15 cellular contexts compared by ENCODE assay signal in genomic region chr2:191031256-191031655, GRCh38. TPM values are rescaled to one million over a fixed set of nuclear protein-coding genes. Genes with fewer than 3 reads are reported as not detected.
DNase-seq lines count a peak whose midpoint lies in the region; ATAC-seq and TF ChIP-seq lines count a peak whose summit lies in the region.
"Had no signal": no experiment of that assay in that cellular context is flagged by ENCODE, and none has a peak within 500 bp of the region (broad histone marks: within the 10 kb centered on the region; RNA-seq: fewer than 3 reads in every experiment).

No MANE protein-coding gene starts in this region.

- POLR2A ChIA-PET in activated CD4-positive, alpha-beta memory T cell treated with anti-CD3 and anti-CD28 coated beads for 36 hours (lab: Charles Lee), result no interaction called here
- POLR2A ChIA-PET in activated CD4-positive, alpha-beta memory T cell treated with anti-CD3 and anti-CD28 coated beads, Interleukin-2, amount 10 ng/mL, durations not matched to agents 7 days and 5 days (lab: Charles Lee), result interaction anchor here (9.5 kb wide), 1 partner anchor 18 kb away, joined by 167 read pairs; the partner anchor contains the start of gene STAT1
- POLR2A ChIA-PET in CD8-positive, alpha-beta memory T cell (lab: Charles Lee), result no interaction called here
- POLR2A ChIA-PET in RWPE1 (lab: Yijun Ruan, JAX; ENCODE audit: low non-redundant PET), result no interaction called here

- H3K4me3 Mint-ChIP-seq in activated CD4-positive, alpha-beta memory T cell treated with anti-CD3 and anti-CD28 coated beads for 36 hours, result no peak overlapping the region
- H3K4me3 Mint-ChIP-seq in activated CD4-positive, alpha-beta memory T cell treated with anti-CD3 and anti-CD28 coated beads, Interleukin-2, amount 10 ng/mL, durations not matched to agents 7 days and 5 days, result no peak overlapping the region
- H3K4me3 Mint-ChIP-seq in CD8-positive, alpha-beta memory T cell, result no peak overlapping the region
- H3K4me3 Mint-ChIP-seq in natural killer cell, result no peak overlapping the region
- H3K4me3 Mint-ChIP-seq: activated CD8-positive, alpha-beta memory T cell treated with anti-CD3 and anti-CD28 coated beads, Interleukin-2, amount 10 ng/mL, durations not matched to agents 7 days and 5 days had no signal

- H3K27ac Mint-ChIP-seq in activated CD4-positive, alpha-beta memory T cell treated with anti-CD3 and anti-CD28 coated beads for 36 hours, result peak overlapping the region; percentile 48
- no peak overlapping the region for H3K27ac Mint-ChIP-seq in activated CD4-positive, alpha-beta memory T cell treated with anti-CD3 and anti-CD28 coated beads, Interleukin-2, amount 10 ng/mL, durations not matched to agents 7 days and 5 days
- H3K27ac Mint-ChIP-seq in CD8-positive, alpha-beta memory T cell, result peak overlapping the region in 7 of 8 donors; percentile 43 to 87 (median 79)
- peak overlapping the region; percentile 87 to 90 for H3K27ac Mint-ChIP-seq in natural killer cell

- no peak overlapping the region for H3K4me3 ChIP-seq in CD8-positive, alpha-beta memory T cell (ENCODE audit: low read length)
- H3K4me3 ChIP-seq in adipocyte (ENCODE audit: low read length), result no peak overlapping the region
- H3K4me3 ChIP-seq: HAP-1, lung had no signal

- H3K36me3 Mint-ChIP-seq in activated CD4-positive, alpha-beta memory T cell treated with anti-CD3 and anti-CD28 coated beads for 36 hours, result peaks cover 26% of the 10 kb centered on the region
- H3K36me3 Mint-ChIP-seq in activated CD4-positive, alpha-beta memory T cell treated with anti-CD3 and anti-CD28 coated beads, Interleukin-2, amount 10 ng/mL, durations not matched to agents 7 days and 5 days (ENCODE audit: low read depth), result peaks cover 85% of the 10 kb centered on the region
- peaks cover 0 to 80% (median 9%) of the 10 kb centered on the region in 3 donors for H3K36me3 Mint-ChIP-seq in CD8-positive, alpha-beta memory T cell
- H3K36me3 Mint-ChIP-seq in natural killer cell, result peaks cover 22% of the 10 kb centered on the region

- peaks cover 32% of the 10 kb centered on the region for H3K36me3 ChIP-seq in CD8-positive, alpha-beta memory T cell (ENCODE audit: insufficient read depth, low read length)
- H3K36me3 ChIP-seq in adipocyte (ENCODE audit: control insufficient read depth, insufficient read depth, low read length, severe bottlenecking), result no peaks in the 10 kb centered on the region
- H3K36me3 ChIP-seq: BE2C, HAP-1 had no signal

- no peak overlapping the region for H3K27ac ChIP-seq in CD8-positive, alpha-beta memory T cell (ENCODE audit: low read depth, low read length)
- H3K27ac ChIP-seq in RWPE1, result no peak overlapping the region

- peaks cover 44% of the 10 kb centered on the region for H3K4me1 Mint-ChIP-seq in activated CD4-positive, alpha-beta memory T cell treated with anti-CD3 and anti-CD28 coated beads for 36 hours (ENCODE audit: low read depth)
- H3K4me1 Mint-ChIP-seq in activated CD4-positive, alpha-beta memory T cell treated with anti-CD3 and anti-CD28 coated beads, Interleukin-2, amount 10 ng/mL, durations not matched to agents 7 days and 5 days, result peaks cover 55% of the 10 kb centered on the region
- H3K4me1 Mint-ChIP-seq in CD8-positive, alpha-beta memory T cell, result peaks cover 30 to 42% (median 35%) of the 10 kb centered on the region in 3 donors
- H3K4me1 Mint-ChIP-seq in natural killer cell, result peaks cover 42 to 46% of the 10 kb centered on the region in 2 donors

- CTCF ChIA-PET in activated CD4-positive, alpha-beta memory T cell treated with anti-CD3 and anti-CD28 coated beads for 36 hours (lab: Charles Lee), result interaction anchor here (1.0 kb wide), 1 partner anchor 19 kb away, joined by 4 read pairs; no protein-coding TSS in a partner anchor
- CTCF ChIA-PET in activated CD4-positive, alpha-beta memory T cell treated with anti-CD3 and anti-CD28 coated beads, Interleukin-2, amount 10 ng/mL, durations not matched to agents 7 days and 5 days (lab: Charles Lee), result interaction anchor here (1.0 kb wide), 1 partner anchor 8 kb away, joined by 5 read pairs; no protein-coding TSS in a partner anchor
- CTCF ChIA-PET in CD8-positive, alpha-beta memory T cell (lab: Charles Lee), result no interaction called here
- CTCF ChIA-PET in RWPE1 (lab: Yijun Ruan, JAX), result no interaction called here

- H3K9me3 ChIP-seq in CD8-positive, alpha-beta memory T cell (ENCODE audit: low read length), result no peaks in the 10 kb centered on the region
- H3K9me3 ChIP-seq in adipocyte (ENCODE audit: control insufficient read depth, low read length), result no peaks in the 10 kb centered on the region
- H3K9me3 ChIP-seq: BE2C, HAP-1 had no signal

- no peaks in the 10 kb centered on the region for H3K27me3 Mint-ChIP-seq in activated CD4-positive, alpha-beta memory T cell treated with anti-CD3 and anti-CD28 coated beads for 36 hours
- no peaks in the 10 kb centered on the region for H3K27me3 Mint-ChIP-seq in activated CD4-positive, alpha-beta memory T cell treated with anti-CD3 and anti-CD28 coated beads, Interleukin-2, amount 10 ng/mL, durations not matched to agents 7 days and 5 days
- no peaks in the 10 kb centered on the region for H3K27me3 Mint-ChIP-seq in CD8-positive, alpha-beta memory T cell
- H3K27me3 Mint-ChIP-seq in natural killer cell (ENCODE audit: low read depth in 2 of 2), result no peaks in the 10 kb centered on the region
- H3K27me3 Mint-ChIP-seq: activated CD8-positive, alpha-beta memory T cell treated with anti-CD3 and anti-CD28 coated beads, Interleukin-2, amount 10 ng/mL, durations not matched to agents 7 days and 5 days had no signal

- intact Hi-C loops in activated CD4-positive, alpha-beta memory T cell treated with anti-CD3 and anti-CD28 coated beads for 36 hours (cut with micrococcal nuclease), result loop anchor here (5.0 kb wide), 1 partner anchor 34 kb away; no protein-coding TSS in a partner anchor
- intact Hi-C loops in natural killer cell (cut with micrococcal nuclease) (loop anchor here (2.0 kb wide), 1 partner anchor 16 kb away; the partner anchor contains the start of gene STAT1), left ventricle myocardium superior (cut with micrococcal nuclease) (no loop called here)

- H3K9me3 Mint-ChIP-seq in activated CD4-positive, alpha-beta memory T cell treated with anti-CD3 and anti-CD28 coated beads for 36 hours, result no peaks in the 10 kb centered on the region
- H3K9me3 Mint-ChIP-seq in activated CD4-positive, alpha-beta memory T cell treated with anti-CD3 and anti-CD28 coated beads, Interleukin-2, amount 10 ng/mL, durations not matched to agents 7 days and 5 days, result no peaks in the 10 kb centered on the region
- H3K9me3 Mint-ChIP-seq in CD8-positive, alpha-beta memory T cell, result no peaks in the 10 kb centered on the region
- H3K9me3 Mint-ChIP-seq in natural killer cell, result no peaks in the 10 kb centered on the region
- H3K9me3 Mint-ChIP-seq: activated T-helper 2 cell treated with anti-CD3 and anti-CD28 coated beads, Interferon-gamma antibody, Interleukin-2, Interleukin-4, amounts not matched to agents 10 μg/mL and 5 μg/mL and 100 μg/mL, durations not matched to agents 14 hours and 24 hours and 36 hours had no signal

- ATAC-seq in natural killer cell, result no peak
- ATAC-seq in left ventricle myocardium superior, result no peak

- DNase-seq in activated CD4-positive, alpha-beta memory T cell treated with anti-CD3 and anti-CD28 coated beads for 36 hours, result no peak
- DNase-seq in activated CD4-positive, alpha-beta memory T cell treated with anti-CD3 and anti-CD28 coated beads, Interleukin-2, amount 10 ng/mL, durations not matched to agents 7 days and 5 days, result no peak
- DNase-seq in CD8-positive, alpha-beta memory T cell, result no peak
- DNase-seq in adipocyte (ENCODE audit: low read depth), result no peak
- DNase-seq in natural killer cell, result no peak
- DNase-seq in GM03348 (ENCODE audit: low spot score), result no peak
- DNase-seq in RWPE1 (ENCODE audit: low spot score), result no peak
- DNase-seq in left ventricle myocardium superior, result no peak
- DNase-seq: activated CD8-positive, alpha-beta memory T cell treated with anti-CD3 and anti-CD28 coated beads, Interleukin-2, amount 10 ng/mL, durations not matched to agents 7 days and 5 days; SHP77 treated with DMSO at 0.1 percent for 48 hours; stimulated activated CD4-positive, alpha-beta T cell treated with anti-CD3 and anti-CD28 coated beads, Interleukin-1b, Interleukin-23, amount 100 ng/mL, for 48 hours had no signal

- peak overlapping the region; percentile 61 for H3K9ac ChIP-seq in adipocyte (ENCODE audit: low read length)

- H3K4me1 ChIP-seq in CD8-positive, alpha-beta memory T cell (ENCODE audit: insufficient read depth, low read length), result peaks cover 30% of the 10 kb centered on the region
- H3K4me1 ChIP-seq in adipocyte (ENCODE audit: control insufficient read depth, insufficient read depth, low read length), result peaks cover 24% of the 10 kb centered on the region
- H3K4me1 ChIP-seq: BE2C, HAP-1 had no signal

- no peaks in the 10 kb centered on the region for H3K27me3 ChIP-seq in CD8-positive, alpha-beta memory T cell (ENCODE audit: insufficient read depth, low read length, poor library complexity, severe bottlenecking)
- H3K27me3 ChIP-seq in adipocyte (replicated peaks; ENCODE audit: control insufficient read depth, insufficient read depth, low read length), result no peaks in the 10 kb centered on the region
- H3K27me3 ChIP-seq: BE2C had no signal

- TF ChIP-seq CTCF in natural killer cell (IDR thresholded peaks at IDR 0.05), result no peak
- TF ChIP-seq CTCF in RWPE1 (conservative IDR thresholded peaks at IDR 0.05; ENCODE audit: low read depth), result no peak

RNA-seq across cellular contexts. Expression of gene STAT1, which starts 17.3 kb away (rescaled TPM):
- 100 to 1,000 TPM; 309 to 314 TPM for total RNA-seq in activated CD4-positive, alpha-beta memory T cell treated with anti-CD3 and anti-CD28 coated beads for 36 hours
- 100 to 1,000 TPM; 540 to 547 TPM for total RNA-seq in activated CD4-positive, alpha-beta memory T cell treated with anti-CD3 and anti-CD28 coated beads, Interleukin-2, amount 10 ng/mL, durations not matched to agents 7 days and 5 days
- total RNA-seq in CD8-positive, alpha-beta memory T cell, result 100 to 1,000 TPM; 142 to 145 TPM
- 173 TPM for polyA plus RNA-seq in CD8-positive, alpha-beta memory T cell
- total RNA-seq in natural killer cell, result 10 to 100 TPM; 49.1 to 91.6 (median 86.2) TPM
- 38.3 TPM for total RNA-seq in left ventricle myocardium superior

Comparison
In these comparisons a context has a peak if more than half of its experiments do, and no peak if none do; other contexts are left out.
1. CTCF ChIA-PET loops: an anchor here in activated CD4-positive, alpha-beta memory T cell treated with anti-CD3 and anti-CD28 coated beads for 36 hours (1.0 kb wide) and activated CD4-positive, alpha-beta memory T cell treated with anti-CD3 and anti-CD28 coated beads, Interleukin-2, amount 10 ng/mL, durations not matched to agents 7 days and 5 days (1.0 kb wide); none called in CD8-positive, alpha-beta memory T cell and RWPE1.